Comparison of ENCODE assay signal across 7 cellular contexts in the genomic region with DNA sequence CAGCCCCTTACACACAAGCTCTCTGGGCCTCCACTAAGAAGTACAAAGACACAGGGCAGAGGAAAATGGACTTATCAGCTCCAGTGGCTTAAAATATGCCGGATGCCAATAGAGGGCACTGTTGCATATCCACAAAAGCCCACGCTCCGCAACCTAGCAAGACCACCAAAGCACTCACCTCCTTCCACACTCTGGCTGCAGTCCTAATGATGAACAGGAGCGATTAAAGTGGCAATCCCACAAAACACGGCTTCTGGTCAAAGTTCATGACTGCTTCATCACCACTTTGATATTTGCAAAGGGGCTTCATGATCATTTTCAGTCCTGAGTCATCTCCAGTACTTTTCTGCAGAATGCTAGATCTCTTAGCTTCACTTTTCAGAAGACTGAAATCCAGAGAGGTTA.
A peak's percentile ranks its signal among the peaks of the same experiment; 100 is the strongest.
DNase-seq lines count a peak whose midpoint lies in the region; ATAC-seq and TF ChIP-seq lines count a peak whose summit lies in the region.

No MANE protein-coding gene starts in this region.

- H3K9me3 ChIP-seq in DND-41 (ENCODE audit: insufficient read depth, low read length, severe bottlenecking) (no peaks in the 10 kb centered on the region), IMR-90 (ENCODE audit: control insufficient read depth, insufficient read depth, low read length) (no peaks in the 10 kb centered on the region), stomach (no peaks in the 10 kb centered on the region)

- peak overlapping the region; percentile 78 for H4K91ac ChIP-seq in IMR-90 (ENCODE audit: insufficient read depth, low read depth, low read length)

- H2AK5ac ChIP-seq in IMR-90 (ENCODE audit: low read depth, low read length) = peak overlapping the region; percentile 66; the same call in 1 of the 2 replicates

- CTCF ChIA-PET in IMR-90 (lab: Yijun Ruan, JAX) = interaction anchor here (0.6 to 1.9 kb wide), 8 partner anchors 25 to 805 kb away, joined by 3 to 14 read pairs (median 4); no protein-coding TSS in a partner anchor
- CTCF ChIA-PET in activated CD4-positive, alpha-beta memory T cell treated with anti-CD3 and anti-CD28 coated beads, Interleukin-2, amount 10 ng/mL, durations not matched to agents 7 days and 5 days (lab: Charles Lee) = interaction anchor here (0.8 to 4.4 kb wide), 16 partner anchors 8 to 160 kb away, joined by 3 to 43 read pairs (median 4); no protein-coding TSS in a partner anchor

- peak; percentile 81 for TF ChIP-seq CTCF in DND-41 (IDR thresholded peaks at IDR 0.05; ENCODE audit: borderline replicate concordance, extremely low read depth, low read length, poor library complexity, severe bottlenecking)
- TF ChIP-seq CTCF in IMR-90 (conservative IDR thresholded peaks at IDR 0.05; ENCODE audit: low read depth, low read length) = peak; percentile 56
- peak in 4 of 7 experiments; percentile 9 to 46 (median 24) for TF ChIP-seq CTCF in stomach (IDR thresholded peaks at IDR 0.05)

- no peaks in the 10 kb centered on the region for H3K27me3 Mint-ChIP-seq in activated CD4-positive, alpha-beta memory T cell treated with anti-CD3 and anti-CD28 coated beads, Interleukin-2, amount 10 ng/mL, durations not matched to agents 7 days and 5 days

- H3K27me3 ChIP-seq in DND-41 (ENCODE audit: insufficient read depth, low read length, poor library complexity) (no peaks in the 10 kb centered on the region), IMR-90 (ENCODE audit: control insufficient read depth, insufficient read depth, low read length) (no peaks in the 10 kb centered on the region), stomach (no peaks in the 10 kb centered on the region)

- no TSS peak for BruUV-seq in IMR-90 (replicated peaks; lab: Mats Ljungman, UMichigan)

- H3K79me2 ChIP-seq in DND-41 (ENCODE audit: insufficient read depth, low read length) = no peaks in the 10 kb centered on the region

- peak overlapping the region; percentile 38; the same call in 1 of the 2 replicates for H3K56ac ChIP-seq in IMR-90 (ENCODE audit: extremely low read depth, insufficient read depth, low read length)

- peak overlapping the region; percentile 92 for H2BK120ac ChIP-seq in IMR-90 (ENCODE audit: low read depth, low read length)

- H3K27ac Mint-ChIP-seq in activated CD4-positive, alpha-beta memory T cell treated with anti-CD3 and anti-CD28 coated beads, Interleukin-2, amount 10 ng/mL, durations not matched to agents 7 days and 5 days = peak overlapping the region; percentile 96

- ATAC-seq in DND-41 (ENCODE audit: insufficient read depth, low read depth) (peak; percentile 87), IMR-90 (ENCODE audit: low read depth) (peak; percentile 13)

- H4K20me1 ChIP-seq in DND-41 (ENCODE audit: insufficient read depth, low read length) = no peaks in the 10 kb centered on the region
- H4K20me1 ChIP-seq in IMR-90 (ENCODE audit: insufficient read depth, low read length) = no peaks in the 10 kb centered on the region

- H3K14ac ChIP-seq in IMR-90 (replicated peaks; ENCODE audit: low read depth, low read length) = peak overlapping the region; percentile 80

- H3K23ac ChIP-seq in IMR-90 (ENCODE audit: low read depth, low read length) = 0 out of 2 replicates have a peak overlapping the region, but pooled peaks have one; percentile 49

- POLR2A ChIA-PET in IMR-90 (lab: Charles Lee; ENCODE audit: unreplicated experiment) = no interaction called here
- POLR2A ChIA-PET in activated CD4-positive, alpha-beta memory T cell treated with anti-CD3 and anti-CD28 coated beads, Interleukin-2, amount 10 ng/mL, durations not matched to agents 7 days and 5 days (lab: Charles Lee) = interaction anchor here (0.8 to 15.1 kb wide), 15 partner anchors 13 to 738 kb away, joined by 3 to 408 read pairs (median 16); partner anchors contain the start of genes ITGB1 and NRP1

- no peak overlapping the region; the same call in 2 of the 3 replicates for H2BK15ac ChIP-seq in IMR-90 (ENCODE audit: low read depth, low read length)

- peak overlapping the region; percentile 96 for H2BK20ac ChIP-seq in IMR-90 (ENCODE audit: low read depth, low read length)

- dilution Hi-C loops in IMR-90 (cut with HindIII; ENCODE audit: low sequenced_read_pairs, unreplicated experiment) = no loop called here

- peak overlapping the region; percentile 66 for H3K18ac ChIP-seq in IMR-90 (ENCODE audit: low read depth, low read length)

- H3K4me2 ChIP-seq in DND-41 (ENCODE audit: insufficient read depth, low read length) (no peak overlapping the region), IMR-90 (ENCODE audit: low read depth, low read length) (no peak overlapping the region)

- H3K4me3 Mint-ChIP-seq in activated CD4-positive, alpha-beta memory T cell treated with anti-CD3 and anti-CD28 coated beads, Interleukin-2, amount 10 ng/mL, durations not matched to agents 7 days and 5 days = peak overlapping the region; percentile 69

- peak; percentile 54 for TF ChIP-seq RAD21 in IMR-90 (IDR thresholded peaks at IDR 0.05; ENCODE audit: low read length)

- H3K27ac ChIP-seq in DND-41 (ENCODE audit: low read length) (no peak overlapping the region), IMR-90 (ENCODE audit: insufficient read depth, low read length) (peak overlapping the region; percentile 78), stomach (no peak overlapping the region)

- peak overlapping the region; percentile 96 for H2BK5ac ChIP-seq in IMR-90 (ENCODE audit: low read depth, low read length, poor library complexity, severe bottlenecking)

- WGBS in IMR-90 (ENCODE audit: extremely low coverage in 2 of 2, insufficient read length in 1 of 2), 2 experiments = 0% methylated on average over 2 of the region's 5 CpGs; no CpG with 5 or more reads in 1 of the 2 experiments
- WGBS in stomach, 5 donors = 41 to 59% (median 44%) methylated on average over 5 of the region's 5 CpGs

- peak overlapping the region; percentile 3 to 67; a peak in 3 of 4 replicates for H4K8ac ChIP-seq in IMR-90 (ENCODE audit: low read depth in 2 of 2, low read length in 2 of 2)

- peaks cover 95% of the 10 kb centered on the region for H3K4me1 Mint-ChIP-seq in activated CD4-positive, alpha-beta memory T cell treated with anti-CD3 and anti-CD28 coated beads, Interleukin-2, amount 10 ng/mL, durations not matched to agents 7 days and 5 days

- peaks cover 51% of the 10 kb centered on the region for H3K36me3 Mint-ChIP-seq in activated CD4-positive, alpha-beta memory T cell treated with anti-CD3 and anti-CD28 coated beads, Interleukin-2, amount 10 ng/mL, durations not matched to agents 7 days and 5 days (ENCODE audit: low read depth)

- H3K9ac ChIP-seq in DND-41 (ENCODE audit: low read depth, low read length) = no peak overlapping the region
- H3K9ac ChIP-seq in IMR-90 (ENCODE audit: low read depth, low read length) = no peak overlapping the region

- DNase-seq in DND-41 = peak; percentile 65
- DNase-seq in IMR-90 = peak; percentile 83
- DNase-seq in activated CD4-positive, alpha-beta memory T cell treated with anti-CD3 and anti-CD28 coated beads, Interleukin-2, amount 10 ng/mL, durations not matched to agents 7 days and 5 days = peak; percentile 50
- DNase-seq in iPS DF 19.7 (ENCODE audit: low read depth, low spot score) = peak; percentile 45
- DNase-seq in stomach = no peak
- DNase-seq in GM19240 (ENCODE audit: insufficient read length, low spot score) = no peak
- no peak for DNase-seq in dedifferentiated amniotic fluid mesenchymal stem cell (ENCODE audit: extremely low spot score)

- H3K9me3 Mint-ChIP-seq in activated CD4-positive, alpha-beta memory T cell treated with anti-CD3 and anti-CD28 coated beads, Interleukin-2, amount 10 ng/mL, durations not matched to agents 7 days and 5 days = no peaks in the 10 kb centered on the region

- H3K79me1 ChIP-seq in IMR-90 (ENCODE audit: low read depth in 1 of 2, low read length in 2 of 2) = no peaks in the 10 kb centered on the region; a peak in 1 of 4 replicates

- H2AFZ ChIP-seq in DND-41 (ENCODE audit: low read depth, low read length) = no peak overlapping the region
- peak overlapping the region; percentile 19 for H2AFZ ChIP-seq in IMR-90 (replicated peaks; ENCODE audit: low read length, poor library complexity)

- no peak for TF ChIP-seq EP300 in stomach (IDR thresholded peaks at IDR 0.05)

- H3K4ac ChIP-seq in IMR-90 (ENCODE audit: low read depth, low read length) = peak overlapping the region; percentile 84

- intact Hi-C loops in IMR-90 (cut with micrococcal nuclease) = loop anchor here (10.0 kb wide), 1 partner anchor 101 kb away; no protein-coding TSS in a partner anchor
- intact Hi-C loops in stomach (cut with DNase I; ENCODE audit: low total_unique reads) = no loop called here

- peak overlapping the region; percentile 65 for H4K5ac ChIP-seq in IMR-90 (ENCODE audit: low read depth, low read length)

- H3K9me1 ChIP-seq in IMR-90 (ENCODE audit: insufficient read depth, low read length) = peaks cover 14% of the 10 kb centered on the region; the same call in 1 of the 2 replicates

- in situ Hi-C loops in IMR-90 (cut with MboI; ENCODE audit: low sequenced_read_pairs) = no loop called here

- no peak overlapping the region for H2AK9ac ChIP-seq in IMR-90 (replicated peaks; ENCODE audit: low read depth, low read length, poor library complexity)

- no peaks in the 10 kb centered on the region for H3K4me1 ChIP-seq in DND-41 (ENCODE audit: insufficient read depth, low read length)
- H3K4me1 ChIP-seq in IMR-90 (ENCODE audit: control insufficient read depth, insufficient read depth, low read length) = peaks cover 18% of the 10 kb centered on the region
- H3K4me1 ChIP-seq in stomach = peaks cover 0 to under 1% (median 0%) of the 10 kb centered on the region in 4 donors

- no peak for TF ChIP-seq POLR2A in IMR-90 (IDR thresholded peaks at IDR 0.05; ENCODE audit: low read depth, low read length)
- no peak for TF ChIP-seq POLR2A in stomach (IDR thresholded peaks at IDR 0.05)

- H3K36me3 ChIP-seq in DND-41 (ENCODE audit: insufficient read depth, low read length) (no peaks in the 10 kb centered on the region), IMR-90 (ENCODE audit: control insufficient read depth, insufficient read depth, low read length) (no peaks in the 10 kb centered on the region), stomach (no peaks in the 10 kb centered on the region)

- H3K4me3 ChIP-seq in DND-41 (ENCODE audit: low read depth in 1 of 2, low read length in 2 of 2) (no peak overlapping the region), IMR-90 (ENCODE audit: insufficient read depth, low read depth, low read length) (no peak overlapping the region), stomach (no peak overlapping the region)

TF ChIP-seq in IMR-90, 13 proteins besides CTCF, POLR2A, EP300 and RAD21:
- TF ChIP-seq SMC3 (IDR thresholded peaks at IDR 0.05; ENCODE audit: low read depth, low read length) = peak; percentile 24
- TF ChIP-seq FOS (IDR thresholded peaks at IDR 0.05; ENCODE audit: low read depth, low read length) = 0 out of 2 replicates have a peak, but pooled peaks have one; percentile 17
- TF ChIP-seq MAFK (IDR thresholded peaks at IDR 0.05; ENCODE audit: low read depth, low read length) = 0 out of 2 replicates have a peak, but pooled peaks have one; percentile 3
- no peak for TF ChIP-seq MXI1 (IDR thresholded peaks at IDR 0.05; ENCODE audit: borderline replicate concordance, low read depth, low read length)

Comparison
In these comparisons a context has a peak if more than half of its experiments do, and no peak if none do; other contexts are left out.
1. DNase-seq: peak in DND-41 (single experiment), IMR-90 (single experiment), activated CD4-positive, alpha-beta memory T cell treated with anti-CD3 and anti-CD28 coated beads, Interleukin-2, amount 10 ng/mL, durations not matched to agents 7 days and 5 days (single experiment) and iPS DF 19.7 (single experiment); none in stomach (single experiment), GM19240 (single experiment) and dedifferentiated amniotic fluid mesenchymal stem cell (single experiment).
2. CTCF ChIP-seq: peak in every context shown above with its lines; median percentile 81 in DND-41; 56 in IMR-90; 24 in stomach.